Comparison of ENCODE assay signal across 8 cellular contexts in the genomic region with DNA sequence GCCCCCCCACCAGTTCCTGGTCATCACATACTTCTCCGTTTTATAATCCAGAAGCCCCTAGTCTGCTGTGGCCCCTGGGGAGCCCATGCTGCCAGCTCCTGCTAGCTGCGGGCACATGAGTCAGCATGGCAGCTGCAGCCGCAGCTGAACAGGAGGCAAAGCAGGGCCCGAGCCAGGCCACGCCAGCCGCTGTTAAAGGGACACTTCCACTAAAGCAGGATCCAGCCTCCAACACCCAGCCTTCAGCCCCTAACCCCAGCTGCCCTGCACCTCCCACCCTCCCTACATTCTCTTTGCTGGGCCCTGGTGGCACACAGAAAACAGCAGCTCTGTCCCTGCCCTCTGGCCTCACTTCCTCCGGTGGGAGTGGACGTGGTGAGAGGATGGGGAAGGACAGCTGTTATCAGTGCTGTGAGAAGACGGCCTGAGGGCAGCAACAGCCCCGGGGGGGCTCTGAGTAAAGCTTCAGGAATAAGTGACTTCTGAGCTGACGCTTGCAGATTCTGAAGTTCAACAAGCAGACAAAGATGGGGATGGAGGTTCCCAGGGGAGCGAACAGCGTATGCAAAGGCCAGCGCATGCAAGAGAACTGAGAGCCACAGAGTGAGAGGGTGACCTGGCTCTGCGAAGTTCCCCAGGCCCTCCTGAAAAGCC. TPM values are rescaled to one million over a fixed set of nuclear protein-coding genes. Genes with fewer than 3 reads are reported as not detected.
DNase-seq lines count a peak whose midpoint lies in the region; ATAC-seq and TF ChIP-seq lines count a peak whose summit lies in the region.

No MANE protein-coding gene starts in this region.

- H2BK5ac ChIP-seq in mesendoderm (ENCODE audit: low read length), result no peak overlapping the region

- no peak for TF ChIP-seq CTCF in choroid plexus epithelial cell (conservative IDR thresholded peaks at IDR 0.05; ENCODE audit: low read depth, low read length)
- TF ChIP-seq CTCF in vagina (IDR thresholded peaks at IDR 0.05), result no peak

- H3K4me1 ChIP-seq in mesendoderm (ENCODE audit: control insufficient read depth, low read depth, low read length) (peaks cover 4% of the 10 kb centered on the region), vagina (peaks cover 21% of the 10 kb centered on the region)

- DNase-seq in NCI-H2196 (lab: John Stamatoyannopoulos, UW; ENCODE audit: unreplicated experiment) (peak; percentile 32), NCI-H2196 treated with DMSO at 0.1 percent for 48 hours (lab: John Stamatoyannopoulos, UW; ENCODE audit: unreplicated experiment) (no peak), NCI-H69 (lab: John Stamatoyannopoulos, UW) (peak; percentile 71), choroid plexus epithelial cell (ENCODE audit: low read depth) (peak; percentile 89), mesendoderm (peak; percentile 76), vagina (ENCODE audit: extremely low spot score in 2 of 2) (no peak)
- DNase-seq in NK-92 treated with Interleukin-12 subunit alpha and Interleukin-12 subunit beta, amount 100 ng/mL, for 24 hours (lab: John Stamatoyannopoulos, UW), result no peak

- H2BK120ac ChIP-seq in mesendoderm (ENCODE audit: low read depth, low read length), result no peak overlapping the region

- H3K4ac ChIP-seq in mesendoderm (ENCODE audit: low read depth, low read length), result no peak overlapping the region

- no peaks in the 10 kb centered on the region for H3K79me1 ChIP-seq in mesendoderm (ENCODE audit: low read length)

- no peak overlapping the region for H2AK5ac ChIP-seq in mesendoderm (ENCODE audit: low read length)

- H3K18ac ChIP-seq in mesendoderm (ENCODE audit: low read length), result no peak overlapping the region

- H3K36me3 ChIP-seq in mesendoderm (ENCODE audit: control insufficient read depth, insufficient read depth, low read length) (no peaks in the 10 kb centered on the region), vagina (no peaks in the 10 kb centered on the region)

- WGBS in mesendoderm (ENCODE audit: extremely low coverage, insufficient coverage, low lambda C conversion rate), result no CpG with 5 or more reads among the region's 15 CpGs

- no peak overlapping the region for H2BK15ac ChIP-seq in mesendoderm (replicated peaks; ENCODE audit: low read depth)

- intact Hi-C loops in vagina (cut with DNase I), result no loop called here

- no peak overlapping the region for H4K8ac ChIP-seq in mesendoderm (ENCODE audit: low read depth, low read length)

- no peak for ATAC-seq in HG02588 (IDR thresholded peaks at IDR 0.05; ENCODE audit: unreplicated experiment)

- TF ChIP-seq POLR2A in vagina (IDR thresholded peaks at IDR 0.05), result no peak

- no peaks in the 10 kb centered on the region for H3K9me3 ChIP-seq in vagina

- H3K27me3 ChIP-seq in mesendoderm (ENCODE audit: insufficient read depth, low read length, poor library complexity) (no peaks in the 10 kb centered on the region), vagina (no peaks in the 10 kb centered on the region)

- no peak overlapping the region for H3K56ac ChIP-seq in mesendoderm (ENCODE audit: low read length)

- H3K27ac ChIP-seq in mesendoderm (ENCODE audit: low read depth, low read length) (no peak overlapping the region), vagina (no peak overlapping the region)

- H3K23ac ChIP-seq in mesendoderm (ENCODE audit: low read length), result no peak overlapping the region

- peak overlapping the region; percentile 73 for H3K4me2 ChIP-seq in mesendoderm (ENCODE audit: low read length)

- H3K4me3 ChIP-seq in choroid plexus epithelial cell (ENCODE audit: low read depth, low read length) (peak overlapping the region; percentile 44), mesendoderm (ENCODE audit: low read length) (no peak overlapping the region), vagina (peak overlapping the region; percentile 30 to 47)

- no peaks in the 10 kb centered on the region for H3K79me2 ChIP-seq in mesendoderm (ENCODE audit: control insufficient read depth, insufficient read depth, low read length)

- no peak overlapping the region for H4K5ac ChIP-seq in mesendoderm (ENCODE audit: low read length)

- no peak overlapping the region for H3K9ac ChIP-seq in mesendoderm (ENCODE audit: low read length)

RNA-seq across cellular contexts. Expression of a gene that starts 0.7 kb away (rescaled TPM):
- not detected for polyA plus RNA-seq in mesendoderm (2013, experiment 1 of 2)
- not detected for polyA plus RNA-seq in mesendoderm (2013, experiment 2 of 2)
- not detected for total RNA-seq in vagina

RNA-seq across cellular contexts. Expression of a gene that starts 12.7 kb away (rescaled TPM):
- polyA plus RNA-seq in mesendoderm (2013, experiment 1 of 2), result 0.03 TPM
- not detected for polyA plus RNA-seq in mesendoderm (2013, experiment 2 of 2)
- total RNA-seq in vagina, result 0.98 TPM

RNA-seq across cellular contexts. Expression of a gene that starts 30.1 kb away (rescaled TPM):
- polyA plus RNA-seq in mesendoderm (2013, experiment 1 of 2), result not detected
- not detected for polyA plus RNA-seq in mesendoderm (2013, experiment 2 of 2)
- 1.7 TPM for total RNA-seq in vagina

RNA-seq across cellular contexts. Expression of a gene that starts 43.1 kb away (rescaled TPM):
- 21.8 TPM for polyA plus RNA-seq in mesendoderm (2013, experiment 1 of 2)
- 21.7 TPM for polyA plus RNA-seq in mesendoderm (2013, experiment 2 of 2)
- 34.9 TPM for total RNA-seq in vagina

Comparison
In these comparisons a context has a peak if more than half of its experiments do, and no peak if none do; other contexts are left out.
1. DNase-seq: peak in NCI-H2196 (single experiment), NCI-H69 (single experiment), choroid plexus epithelial cell (single experiment) and mesendoderm (single experiment); none in NCI-H2196 treated with DMSO at 0.1 percent for 48 hours (single experiment), vagina (0 of 2) and NK-92 treated with Interleukin-12 subunit alpha and Interleukin-12 subunit beta, amount 100 ng/mL, for 24 hours (single experiment).